8 cellular contexts compared by ENCODE assay signal in genomic region chr21:45248893-45249381, GRCh38. TPM values are rescaled to one million over a fixed set of nuclear protein-coding genes. Genes with fewer than 3 reads are reported as not detected.
DNase-seq lines count a peak whose midpoint lies in the region; ATAC-seq, FAIRE-seq and TF ChIP-seq lines count a peak whose summit lies in the region.

No MANE protein-coding gene starts in this region.

- no peak for TF ChIP-seq POLR2A in breast epithelium (IDR thresholded peaks at IDR 0.05)
- no peak for TF ChIP-seq POLR2A in HepG2 (IDR thresholded peaks at IDR 0.05; ENCODE audit: insufficient read depth in 1 of 2, low read depth in 2 of 2, low read length in 2 of 2)

- intact Hi-C loops in breast epithelium (cut with DNase I; ENCODE audit: low total_unique reads), result no loop called here
- intact Hi-C loops in HepG2 (cut with micrococcal nuclease; ENCODE audit: unreplicated experiment), result no loop called here
- intact Hi-C loops in aorta (cut with DNase I), result no loop called here
- intact Hi-C loops in activated T-helper 1 cell treated with anti-CD3 and anti-CD28 coated beads, Interleukin-12 subunit alpha, Interleukin-12 subunit beta, Interleukin-2, Interleukin-4 antibody, amounts not matched to agents 30 ng/mL and 10 ng/mL and 1 ng/mL, durations not matched to agents 14 hours and 24 hours and 36 hours (cut with micrococcal nuclease), result no loop called here

- no peak for TF ChIP-seq RAD21 in HepG2 (CRISPR knock-in tag; IDR thresholded peaks at IDR 0.05)

- ATAC-seq in HepG2 (peak; percentile 88), aorta (ENCODE audit: low FRiP score) (peak; percentile 65), GM19463 (IDR thresholded peaks at IDR 0.05; ENCODE audit: unreplicated experiment) (no peak)

- POLR2A ChIA-PET in HepG2 (lab: Yijun Ruan, JAX), result no interaction called here

- no TSS peak for BruUV-seq in HepG2 (replicated peaks; lab: Mats Ljungman, UMichigan)

- H3K27me3 ChIP-seq in breast epithelium, result peaks cover 0 to 3% of the 10 kb centered on the region in 2 donors
- peaks cover 8 to 64% of the 10 kb centered on the region in 2 experiments; a peak in 4 of 5 replicates for H3K27me3 ChIP-seq in HepG2 (ENCODE audit: control insufficient read depth in 1 of 2, insufficient read depth in 2 of 2, low read length in 2 of 2)
- H3K27me3 ChIP-seq in aorta (ENCODE audit: control insufficient read depth in 1 of 2, insufficient read depth in 2 of 2, low read length in 1 of 2), result no peaks in the 10 kb centered on the region

- no peaks in the 10 kb centered on the region for H3K4me1 Mint-ChIP-seq in activated T-helper 1 cell treated with anti-CD3 and anti-CD28 coated beads, Interleukin-12 subunit alpha, Interleukin-12 subunit beta, Interleukin-2, Interleukin-4 antibody, amounts not matched to agents 30 ng/mL and 10 ng/mL and 1 ng/mL, durations not matched to agents 14 hours and 24 hours and 36 hours (ENCODE audit: low read depth)

- peak overlapping the region; percentile 79 for H3K4me2 ChIP-seq in HepG2 (ENCODE audit: low read depth, low read length)

- no peaks in the 10 kb centered on the region for H3K36me3 ChIP-seq in breast epithelium
- no peaks in the 10 kb centered on the region for H3K36me3 ChIP-seq in HepG2 (replicated peaks in 1 of 2; ENCODE audit: control insufficient read depth in 1 of 2, insufficient read depth in 2 of 2, low read length in 2 of 2)
- H3K36me3 ChIP-seq in aorta (ENCODE audit: control insufficient read depth in 1 of 2, insufficient read depth in 2 of 2, low read length in 1 of 2), result no peaks in the 10 kb centered on the region

- peak overlapping the region; percentile 31; the same call in 1 of the 2 replicates for H3K9ac ChIP-seq in HepG2 (ENCODE audit: insufficient read depth, low read depth, low read length)

- H3K27ac ChIP-seq in breast epithelium (no peak overlapping the region), HepG2 (ENCODE audit: extremely low read length, insufficient read depth, low read length) (no peak overlapping the region), aorta (ENCODE audit: low read depth in 1 of 2, low read length in 2 of 2) (no peak overlapping the region)

- TF ChIP-seq CTCF in breast epithelium (IDR thresholded peaks at IDR 0.05) (no peak), HepG2 (CRISPR knock-in tag; IDR thresholded peaks at IDR 0.05) (0 out of 2 replicates have a peak, but pooled peaks have one; percentile 2)

- no peaks in the 10 kb centered on the region for H4K20me1 ChIP-seq in HepG2 (ENCODE audit: insufficient read depth, low read length)

- H3K79me2 ChIP-seq in HepG2 (ENCODE audit: insufficient read depth, low read length), result no peaks in the 10 kb centered on the region

- H3K36me3 Mint-ChIP-seq in activated T-helper 1 cell treated with anti-CD3 and anti-CD28 coated beads, Interleukin-12 subunit alpha, Interleukin-12 subunit beta, Interleukin-2, Interleukin-4 antibody, amounts not matched to agents 30 ng/mL and 10 ng/mL and 1 ng/mL, durations not matched to agents 14 hours and 24 hours and 36 hours (ENCODE audit: low read depth), result no peaks in the 10 kb centered on the region

- no peak overlapping the region for H3K27ac Mint-ChIP-seq in activated T-helper 1 cell treated with anti-CD3 and anti-CD28 coated beads, Interleukin-12 subunit alpha, Interleukin-12 subunit beta, Interleukin-2, Interleukin-4 antibody, amounts not matched to agents 30 ng/mL and 10 ng/mL and 1 ng/mL, durations not matched to agents 14 hours and 24 hours and 36 hours

- peak overlapping the region; percentile 30 to 67 (median 38) for H3K4me3 ChIP-seq in breast epithelium
- H3K4me3 ChIP-seq in HepG2 (replicated peaks in 1 of 3; ENCODE audit: insufficient read depth in 1 of 3, low read depth in 2 of 3, low read length in 3 of 3), result peak overlapping the region; percentile 29 to 68 (median 36); a peak in 5 of 6 replicates
- H3K4me3 ChIP-seq in aorta (ENCODE audit: low read length in 2 of 2), result no peak overlapping the region

- WGBS in HepG2 (ENCODE audit: low lambda C conversion rate), result 2% methylated on average over 9 of the region's 14 CpGs
- 31 to 37% methylated on average over 14 of the region's 14 CpGs for WGBS in aorta, 2 donors

- H3K27me3 Mint-ChIP-seq in activated T-helper 1 cell treated with anti-CD3 and anti-CD28 coated beads, Interleukin-12 subunit alpha, Interleukin-12 subunit beta, Interleukin-2, Interleukin-4 antibody, amounts not matched to agents 30 ng/mL and 10 ng/mL and 1 ng/mL, durations not matched to agents 14 hours and 24 hours and 36 hours (ENCODE audit: insufficient read depth), result peaks cover 19% of the 10 kb centered on the region

- FAIRE-seq in HepG2 (lab: Jason Lieb, UNC), result no peak

- H3K9me3 Mint-ChIP-seq in activated T-helper 1 cell treated with anti-CD3 and anti-CD28 coated beads, Interleukin-12 subunit alpha, Interleukin-12 subunit beta, Interleukin-2, Interleukin-4 antibody, amounts not matched to agents 30 ng/mL and 10 ng/mL and 1 ng/mL, durations not matched to agents 14 hours and 24 hours and 36 hours, result peaks cover 7% of the 10 kb centered on the region

- H3K4me3 Mint-ChIP-seq in activated T-helper 1 cell treated with anti-CD3 and anti-CD28 coated beads, Interleukin-12 subunit alpha, Interleukin-12 subunit beta, Interleukin-2, Interleukin-4 antibody, amounts not matched to agents 30 ng/mL and 10 ng/mL and 1 ng/mL, durations not matched to agents 14 hours and 24 hours and 36 hours, result no peak overlapping the region

- H3K9me3 ChIP-seq in breast epithelium (peaks cover 7% of the 10 kb centered on the region in 2 donors), HepG2 (ENCODE audit: low read length) (peaks cover 7% of the 10 kb centered on the region), aorta (ENCODE audit: control insufficient read depth, low read length) (no peaks in the 10 kb centered on the region)

- H3K4me1 ChIP-seq in breast epithelium (no peaks in the 10 kb centered on the region), HepG2 (ENCODE audit: insufficient read depth, low read length) (peaks cover 15% of the 10 kb centered on the region), aorta (ENCODE audit: control insufficient read depth in 1 of 2, insufficient read depth in 2 of 2, low read length in 2 of 2) (no peaks in the 10 kb centered on the region)

- no peak overlapping the region for H2AFZ ChIP-seq in HepG2 (ENCODE audit: low read length)

- CTCF ChIA-PET in HepG2 (lab: Yijun Ruan, JAX; ENCODE audit: low intra/inter-chr PET ratio, low total read pairs), result no interaction called here

- TF ChIP-seq EP300 in HepG2 (IDR thresholded peaks at IDR 0.05; ENCODE audit: low read depth in 2 of 2, low read length in 2 of 2), result no peak
- TF ChIP-seq EP300 in HepG2 (CRISPR knock-in tag; IDR thresholded peaks at IDR 0.05; ENCODE audit: borderline replicate concordance), result no peak

- peak; percentile 51 for DNase-seq in activated CD8-positive, alpha-beta memory T cell treated with anti-CD3 and anti-CD28 coated beads for 24 hours
- no peak for DNase-seq in activated CD8-positive, alpha-beta memory T cell treated with anti-CD3 and anti-CD28 coated beads, Interleukin-2, amount 50 U/mL, for 4 hours
- DNase-seq in breast epithelium (ENCODE audit: low spot score in 2 of 2), result peak in 1 of 2 donors; percentile 16
- no peak for DNase-seq in HepG2 (ENCODE audit: low spot score)
- peak; percentile 72 to 83 for DNase-seq in aorta
- no peak for DNase-seq in activated CD4-positive, alpha-beta T cell treated with anti-CD3 and anti-CD28 coated beads for 4 hours
- DNase-seq in activated T-helper 1 cell treated with anti-CD3 and anti-CD28 coated beads, Interleukin-12 subunit alpha, Interleukin-12 subunit beta, Interleukin-2, Interleukin-4 antibody, amounts not matched to agents 30 ng/mL and 10 ng/mL and 1 ng/mL, durations not matched to agents 14 hours and 24 hours and 36 hours (ENCODE audit: low spot score), result no peak

- in situ Hi-C loops in HepG2 (cut with HindIII; ENCODE audit: extremely low pct_ligation_motif_present, low pct_unique_long_range_greater_than_20kb), result no loop called here

TF ChIP-seq in HepG2, 621 proteins besides CTCF, POLR2A, EP300 and RAD21 (continues in another document):
- TF ChIP-seq ZNF333 (CRISPR knock-in tag; IDR thresholded peaks at IDR 0.05; ENCODE audit: borderline replicate concordance), result peak; percentile 38; the same call in 1 of the 2 replicates

RNA-seq across cellular contexts. Expression of gene POFUT2, which starts 38.8 kb away (rescaled TPM):
- total RNA-seq in breast epithelium (10 to 100 TPM; 20.0 to 22.9 (median 22.1) TPM), HepG2 (2016; rRNA removed; fragmentation: Illumina TruSeq; extraction: Trizol) (9.8 and 24.0 TPM in 2 replicates), aorta (10 to 100 TPM; 35.8 to 52.2 TPM)
- total RNA-seq in HepG2 (2016; cell fraction: cytosol; rRNA removed; fragmentation: Illumina TruSeq; extraction: Trizol; ENCODE audit: low read depth), result 2.9 and 4.1 TPM in 2 replicates
- 8.5 and 20.1 TPM in 2 replicates for total RNA-seq in HepG2 (2016; cell fraction: insoluble cytoplasmic fraction; rRNA removed; fragmentation: Illumina TruSeq; extraction: Trizol)
- total RNA-seq in HepG2 (2016; cell fraction: membrane; rRNA removed; fragmentation: Illumina TruSeq; extraction: Trizol), result 7.7 and 7.9 TPM in 2 replicates
- 29.0 and 30.4 TPM in 2 replicates for total RNA-seq in HepG2 (2016; cell fraction: nucleus; rRNA removed; fragmentation: Illumina TruSeq; extraction: Trizol)
- polyA plus RNA-seq in HepG2 (2011; rRNA removed) (21.7 and 22.8 TPM in 2 replicates), aorta (10 to 100 TPM; 12.6 to 49.1 TPM)
- 14.9 and 16.0 TPM in 2 replicates for polyA plus RNA-seq in HepG2 (2011; cell fraction: cytosol; rRNA removed)
- 67.0 and 84.3 TPM in 2 replicates for polyA plus RNA-seq in HepG2 (2011; cell fraction: nucleus; rRNA removed)
- 25.3 and 34.5 TPM in 2 replicates for polyA plus RNA-seq in HepG2 (2012)
- 3.3 and 3.7 TPM in 2 replicates for polyA plus RNA-seq in HepG2 (2016; cell fraction: cytosol; fragmentation: Illumina TruSeq; extraction: Trizol; ENCODE audit: low read depth)
- polyA plus RNA-seq in HepG2 (2016; cell fraction: insoluble cytoplasmic fraction; fragmentation: Illumina TruSeq; extraction: Trizol; ENCODE audit: low read depth), result 7.8 and 10.0 TPM in 2 replicates
- 6.3 and 6.9 TPM in 2 replicates for polyA plus RNA-seq in HepG2 (2016; cell fraction: membrane; fragmentation: Illumina TruSeq; extraction: Trizol; ENCODE audit: low read depth)
- 66.5 TPM in 2 replicates for polyA plus RNA-seq in HepG2 (2016; cell fraction: nucleus; fragmentation: Illumina TruSeq; extraction: Trizol; ENCODE audit: insufficient read depth, low read depth)
- polyA minus RNA-seq in HepG2 (2011; rRNA and poly(A)+ RNA removed; ENCODE audit: low replicate concordance), result 10.4 and 14.1 TPM in 2 replicates
- polyA minus RNA-seq in HepG2 (2011; cell fraction: cytosol; rRNA and poly(A)+ RNA removed), result 8.6 and 9.1 TPM in 2 replicates
- polyA minus RNA-seq in HepG2 (2011; cell fraction: nucleus; rRNA and poly(A)+ RNA removed), result 22.9 and 23.1 TPM in 2 replicates
- total RNA-seq in activated T-helper 1 cell treated with anti-CD3 and anti-CD28 coated beads, Interleukin-12 subunit alpha, Interleukin-12 subunit beta, Interleukin-2, Interleukin-4 antibody, amounts not matched to agents 30 ng/mL and 10 ng/mL and 1 ng/mL, durations not matched to agents 14 hours and 24 hours and 36 hours, result 14.3 and 17.6 TPM in 2 replicates

Comparison
In these comparisons a context has a peak if more than half of its experiments do, and no peak if none do; other contexts are left out.
1. DNase-seq: peak in activated CD8-positive, alpha-beta memory T cell treated with anti-CD3 and anti-CD28 coated beads for 24 hours (single experiment) and aorta (2 of 2); none in activated CD8-positive, alpha-beta memory T cell treated with anti-CD3 and anti-CD28 coated beads, Interleukin-2, amount 50 U/mL, for 4 hours (single experiment), HepG2 (single experiment), activated CD4-positive, alpha-beta T cell treated with anti-CD3 and anti-CD28 coated beads for 4 hours (0 of 2) and activated T-helper 1 cell treated with anti-CD3 and anti-CD28 coated beads, Interleukin-12 subunit alpha, Interleukin-12 subunit beta, Interleukin-2, Interleukin-4 antibody, amounts not matched to agents 30 ng/mL and 10 ng/mL and 1 ng/mL, durations not matched to agents 14 hours and 24 hours and 36 hours (single experiment).
2. H3K4me3 ChIP-seq: peak in breast epithelium (3 of 3) and HepG2 (3 of 3); none in aorta (0 of 2).